ENCODE assay signal across 14 cellular contexts in the genomic region with DNA sequence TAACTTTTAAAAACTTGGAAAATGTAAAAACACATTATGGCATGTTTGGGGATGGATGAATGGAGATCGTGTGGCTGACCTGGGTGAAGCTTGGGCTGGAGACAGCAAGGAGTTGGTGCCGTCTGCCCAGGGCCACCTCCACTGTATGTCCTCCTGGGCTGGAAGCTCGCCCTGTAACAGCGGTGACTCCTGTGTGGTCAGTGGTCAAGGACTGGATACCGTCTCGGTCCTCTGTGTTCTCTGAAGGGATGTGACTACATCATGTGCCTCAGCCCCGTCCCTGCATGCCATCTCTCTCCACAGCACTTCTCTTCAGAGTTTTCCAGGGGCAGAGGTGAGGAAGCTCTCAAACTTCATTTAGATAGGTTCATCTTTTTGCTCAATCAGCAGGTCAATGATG. TPM values are rescaled to one million over a fixed set of nuclear protein-coding genes. Genes with fewer than 3 reads are reported as not detected.
DNase-seq lines count a peak whose midpoint lies in the region; ATAC-seq, FAIRE-seq and TF ChIP-seq lines count a peak whose summit lies in the region.
"Had no signal": no experiment of that assay in that cellular context is flagged by ENCODE, and none has a peak within 500 bp of the region (broad histone marks: within the 10 kb centered on the region; RNA-seq: fewer than 3 reads in every experiment).

No MANE protein-coding gene starts in this region.

- no peak for TF ChIP-seq POLR2A in heart left ventricle (IDR thresholded peaks at IDR 0.05)

- peak overlapping the region in 10 of 12 donors; percentile 1 to 96 (median 89) for H3K27ac ChIP-seq in heart left ventricle
- H3K27ac ChIP-seq in ascending aorta: peak overlapping the region; percentile 88 to 91
- H3K27ac ChIP-seq in thoracic aorta: peak overlapping the region; percentile 78 to 95
- no peak overlapping the region for H3K27ac ChIP-seq in small intestine (ENCODE audit: low read depth in 1 of 2, low read length in 1 of 2)

- 73 to 87% (median 76%) methylated on average over 7 of the region's 7 CpGs for WGBS in heart left ventricle, 4 donors
- 94 to 99% (median 98%) methylated on average over 7 of the region's 7 CpGs for WGBS in small intestine, 3 donors

- H3K9me3 ChIP-seq in heart left ventricle: no peaks in the 10 kb centered on the region
- no peaks in the 10 kb centered on the region for H3K9me3 ChIP-seq in ascending aorta
- no peaks in the 10 kb centered on the region for H3K9me3 ChIP-seq in thoracic aorta
- H3K9me3 ChIP-seq in small intestine (ENCODE audit: control insufficient read depth, low read depth): no peaks in the 10 kb centered on the region

- H3K4me3 ChIP-seq in heart left ventricle (no peak overlapping the region), ascending aorta (no peak overlapping the region), thoracic aorta (no peak overlapping the region), small intestine (ENCODE audit: low read depth in 1 of 2, low read length in 2 of 2) (no peak overlapping the region)

- H3K4me1 ChIP-seq in heart left ventricle (peaks cover 4 to 98% (median 86%) of the 10 kb centered on the region in 12 donors), ascending aorta (peaks cover 59 to 90% of the 10 kb centered on the region in 2 donors), thoracic aorta (ENCODE audit: control insufficient read depth in 1 of 2, low read depth in 2 of 2) (peaks cover 63 to 99% of the 10 kb centered on the region in 2 donors), small intestine (ENCODE audit: control insufficient read depth in 2 of 2, insufficient read depth in 1 of 2, low read depth in 1 of 2, low read length in 1 of 2) (peaks cover 2 to 3% of the 10 kb centered on the region in 2 donors)

- H3K4me3 Mint-ChIP-seq in activated T-helper 1 cell treated with anti-CD3 and anti-CD28 coated beads, Interleukin-12 subunit alpha, Interleukin-12 subunit beta, Interleukin-2, Interleukin-4 antibody, amounts not matched to agents 30 ng/mL and 10 ng/mL and 1 ng/mL, durations not matched to agents 14 hours and 24 hours and 36 hours: no peak overlapping the region
- H3K4me3 Mint-ChIP-seq: H9 had no signal

- intact Hi-C loops in heart left ventricle (cut with DNase I) (loop anchor here in 1 of 10 donors (5.0 kb wide), 1 partner anchor 43 kb away; no protein-coding TSS in a partner anchor), Right ventricle myocardium inferior (cut with DNase I) (no loop called here), ascending aorta (cut with DNase I) (no loop called here)
- intact Hi-C loops in activated T-helper 1 cell treated with anti-CD3 and anti-CD28 coated beads, Interleukin-12 subunit alpha, Interleukin-12 subunit beta, Interleukin-2, Interleukin-4 antibody, amounts not matched to agents 30 ng/mL and 10 ng/mL and 1 ng/mL, durations not matched to agents 14 hours and 24 hours and 36 hours (cut with micrococcal nuclease): no loop called here

- DNase-seq in heart left ventricle (no peak), Right ventricle myocardium inferior (ENCODE audit: missing footprints) (no peak), ascending aorta (ENCODE audit: low spot score in 2 of 2) (no peak), mesenteric fat pad (ENCODE audit: low spot score) (peak; percentile 65), thoracic aorta (ENCODE audit: low spot score) (no peak), DMS153 (lab: John Stamatoyannopoulos, UW) (no peak), small intestine (no peak)
- no peak for DNase-seq in activated T-helper 1 cell treated with anti-CD3 and anti-CD28 coated beads, Interleukin-12 subunit alpha, Interleukin-12 subunit beta, Interleukin-2, Interleukin-4 antibody, amounts not matched to agents 30 ng/mL and 10 ng/mL and 1 ng/mL, durations not matched to agents 14 hours and 24 hours and 36 hours (ENCODE audit: low spot score)
- DNase-seq: 8988T, C1 segment of cervical spinal cord, H9, NCI-H1436 treated with DMSO at 0.1 percent for 48 hours, NCI-H2081, NCI-H510A treated with DMSO at 0.1 percent for 48 hours had no signal

- peaks cover 40% of the 10 kb centered on the region for H3K4me1 Mint-ChIP-seq in activated T-helper 1 cell treated with anti-CD3 and anti-CD28 coated beads, Interleukin-12 subunit alpha, Interleukin-12 subunit beta, Interleukin-2, Interleukin-4 antibody, amounts not matched to agents 30 ng/mL and 10 ng/mL and 1 ng/mL, durations not matched to agents 14 hours and 24 hours and 36 hours (ENCODE audit: low read depth)

- no peaks in the 10 kb centered on the region for H3K27me3 ChIP-seq in heart left ventricle
- no peaks in the 10 kb centered on the region for H3K27me3 ChIP-seq in ascending aorta
- H3K27me3 ChIP-seq in thoracic aorta (replicated peaks; ENCODE audit: insufficient read depth): no peaks in the 10 kb centered on the region
- no peaks in the 10 kb centered on the region for H3K27me3 ChIP-seq in small intestine (ENCODE audit: control insufficient read depth in 2 of 2, insufficient read depth in 2 of 2, low read length in 2 of 2)

- no peak for TF ChIP-seq CTCF in heart left ventricle (IDR thresholded peaks at IDR 0.05)
- no peak for TF ChIP-seq CTCF in ascending aorta (IDR thresholded peaks at IDR 0.05)
- TF ChIP-seq CTCF in thoracic aorta (IDR thresholded peaks at IDR 0.05): no peak

- H3K36me3 Mint-ChIP-seq in activated T-helper 1 cell treated with anti-CD3 and anti-CD28 coated beads, Interleukin-12 subunit alpha, Interleukin-12 subunit beta, Interleukin-2, Interleukin-4 antibody, amounts not matched to agents 30 ng/mL and 10 ng/mL and 1 ng/mL, durations not matched to agents 14 hours and 24 hours and 36 hours (ENCODE audit: low read depth): peaks cover 31% of the 10 kb centered on the region

- H3K36me3 ChIP-seq in heart left ventricle (peaks cover 0 to 43% (median 0%) of the 10 kb centered on the region in 9 donors), ascending aorta (no peaks in the 10 kb centered on the region), thoracic aorta (no peaks in the 10 kb centered on the region), small intestine (ENCODE audit: control insufficient read depth in 2 of 2, insufficient read depth in 2 of 2, low read length in 2 of 2) (no peaks in the 10 kb centered on the region)

- FAIRE-seq in small intestine (lab: Jason Lieb, UNC): no peak

- ATAC-seq in heart left ventricle (no peak), Right ventricle myocardium inferior (no peak), thoracic aorta (ENCODE audit: insufficient number of reproducible peaks, low FRiP score, low read depth) (no peak)

- H3K27me3 Mint-ChIP-seq in activated T-helper 1 cell treated with anti-CD3 and anti-CD28 coated beads, Interleukin-12 subunit alpha, Interleukin-12 subunit beta, Interleukin-2, Interleukin-4 antibody, amounts not matched to agents 30 ng/mL and 10 ng/mL and 1 ng/mL, durations not matched to agents 14 hours and 24 hours and 36 hours (ENCODE audit: insufficient read depth): no peaks in the 10 kb centered on the region

- no peak overlapping the region for H3K27ac Mint-ChIP-seq in activated T-helper 1 cell treated with anti-CD3 and anti-CD28 coated beads, Interleukin-12 subunit alpha, Interleukin-12 subunit beta, Interleukin-2, Interleukin-4 antibody, amounts not matched to agents 30 ng/mL and 10 ng/mL and 1 ng/mL, durations not matched to agents 14 hours and 24 hours and 36 hours

- no peaks in the 10 kb centered on the region for H3K9me3 Mint-ChIP-seq in activated T-helper 1 cell treated with anti-CD3 and anti-CD28 coated beads, Interleukin-12 subunit alpha, Interleukin-12 subunit beta, Interleukin-2, Interleukin-4 antibody, amounts not matched to agents 30 ng/mL and 10 ng/mL and 1 ng/mL, durations not matched to agents 14 hours and 24 hours and 36 hours
- H3K9me3 Mint-ChIP-seq: H9 had no signal

RNA-seq across cellular contexts. Expression of a gene that starts 9.5 kb away (rescaled TPM):
- total RNA-seq in heart left ventricle (10 to 100 TPM; 24.8 to 42.8 (median 32.9) TPM), Right ventricle myocardium inferior (34.1 TPM), ascending aorta (36.8 TPM), mesenteric fat pad (26.5 TPM), thoracic aorta (10 to 100 TPM; 32.5 to 42.6 TPM)
- polyA plus RNA-seq in heart left ventricle (10 to 100 TPM; 14.4 to 17.7 TPM), small intestine (1 to 10 TPM; 2.4 to 8.1 (median 2.5) TPM)
- total RNA-seq in activated T-helper 1 cell treated with anti-CD3 and anti-CD28 coated beads, Interleukin-12 subunit alpha, Interleukin-12 subunit beta, Interleukin-2, Interleukin-4 antibody, amounts not matched to agents 30 ng/mL and 10 ng/mL and 1 ng/mL, durations not matched to agents 14 hours and 24 hours and 36 hours: 36.3 and 40.8 TPM in 2 replicates

Comparison
In these comparisons a context has a peak if more than half of its experiments do, and no peak if none do; other contexts are left out.
1. H3K27ac ChIP-seq: peak in heart left ventricle (10 of 12), ascending aorta (2 of 2) and thoracic aorta (2 of 2); none in small intestine (0 of 2).